15 cellular contexts compared by ENCODE assay signal in the genomic region with DNA sequence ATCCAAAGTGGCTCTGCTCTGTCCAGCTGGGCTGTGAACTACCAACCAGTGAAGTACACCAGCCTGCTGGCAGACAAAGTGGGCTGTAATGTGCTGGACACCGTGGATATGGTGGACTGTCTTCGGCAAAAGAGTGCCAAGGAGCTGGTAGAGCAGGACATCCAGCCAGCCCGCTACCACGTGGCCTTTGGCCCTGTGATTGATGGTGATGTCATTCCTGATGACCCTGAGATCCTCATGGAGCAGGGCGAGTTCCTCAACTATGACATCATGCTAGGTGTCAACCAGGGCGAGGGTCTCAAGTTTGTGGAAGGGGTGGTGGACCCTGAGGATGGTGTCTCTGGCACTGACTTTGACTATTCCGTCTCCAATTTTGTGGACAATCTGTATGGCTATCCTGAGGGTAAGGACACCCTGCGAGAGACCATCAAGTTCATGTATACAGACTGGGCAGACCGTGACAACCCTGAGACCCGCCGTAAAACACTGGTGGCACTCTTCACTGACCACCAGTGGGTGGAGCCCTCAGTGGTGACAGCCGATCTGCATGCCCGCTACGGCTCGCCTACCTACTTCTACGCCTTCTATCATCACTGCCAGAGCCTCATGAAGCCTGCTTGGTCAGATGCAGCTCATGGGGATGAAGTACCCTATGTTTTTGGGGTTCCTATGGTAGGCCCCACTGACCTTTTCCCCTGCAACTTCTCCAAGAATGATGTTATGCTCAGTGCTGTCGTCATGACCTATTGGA. TPM values are rescaled to one million over a fixed set of nuclear protein-coding genes. Genes with fewer than 3 reads are reported as not detected.
DNase-seq lines count a peak whose midpoint lies in the region; ATAC-seq, FAIRE-seq and TF ChIP-seq lines count a peak whose summit lies in the region.
"Had no signal": no experiment of that assay in that cellular context is flagged by ENCODE, and none has a peak within 500 bp of the region (broad histone marks: within the 10 kb centered on the region; RNA-seq: fewer than 3 reads in every experiment).

No MANE protein-coding gene starts in this region.

- H3K4me1 ChIP-seq in spleen = peaks cover 0 to 7% (median 0%) of the 10 kb centered on the region in 6 donors

- intact Hi-C loops in dorsolateral prefrontal cortex (cut with DNase I) (no loop called here), spleen (cut with DNase I; ENCODE audit: low total_unique reads) (no loop called here)

- H3K4me3 ChIP-seq in dorsolateral prefrontal cortex (no peak overlapping the region), spleen (no peak overlapping the region)
- H3K4me3 ChIP-seq: BLaER1 had no signal

- DNase-seq in GM12891 (ENCODE audit: insufficient read length, low spot score) (no peak), dorsolateral prefrontal cortex (no peak), spleen (peak; percentile 51), EL (no peak)
- no peak for DNase-seq in activated CD4-positive, CD25-positive, alpha-beta regulatory T cell treated with anti-CD3 and anti-CD28 coated beads, Interleukin-2, amount 50 U/mL, for 72 hours
- DNase-seq: 8988T; AML-193; CD4-positive, CD25-positive, alpha-beta regulatory T cell; DMS53 had no signal

- no peak for ATAC-seq in GM19023 (IDR thresholded peaks at IDR 0.05; ENCODE audit: unreplicated experiment)
- ATAC-seq: HCT116 had no signal

- WGBS in spleen, 5 donors = 83 to 97% (median 92%) methylated on average over 7 to 17 of the region's 17 CpGs

- H3K9me3 ChIP-seq in spleen = no peaks in the 10 kb centered on the region
- H3K9me3 ChIP-seq: BLaER1 had no signal

- H3K36me3 ChIP-seq in spleen = peaks cover 0 to 18% (median 0%) of the 10 kb centered on the region in 6 donors

- peak; percentile 9 for FAIRE-seq in GM12891 (lab: Jason Lieb, UNC)
- FAIRE-seq: H54 had no signal

- TF ChIP-seq POLR2A in GM12891 (IDR thresholded peaks at IDR 0.05; ENCODE audit: low read depth, low read length) (no peak), spleen (IDR thresholded peaks at IDR 0.05) (no peak)

- H3K27me3 ChIP-seq in dorsolateral prefrontal cortex (peaks cover 0 to 65% (median 14%) of the 10 kb centered on the region in 45 donors), spleen (replicated peaks in 1 of 7) (no peaks in the 10 kb centered on the region)

- TF ChIP-seq CTCF in dorsolateral prefrontal cortex (IDR thresholded peaks at IDR 0.05 in 54 of 56, conservative IDR thresholded peaks at IDR 0.05 in 2 of 56; ENCODE audit: low read depth in 1 of 56, partially characterized antibody in 56 of 56) (no peak), spleen (IDR thresholded peaks at IDR 0.05 in 8 of 11, conservative IDR thresholded peaks at IDR 0.05 in 3 of 11) (no peak)

- H3K27ac ChIP-seq in angular gyrus (ENCODE audit: low read depth, low read length) = peak overlapping the region; percentile 91
- peak overlapping the region in 58 of 59 donors; percentile 9 to 89 (median 76) for H3K27ac ChIP-seq in dorsolateral prefrontal cortex
- no peak overlapping the region for H3K27ac ChIP-seq in spleen

TF ChIP-seq in GM12891, 5 proteins besides CTCF, POLR2A, EP300 and RAD21:
- TF ChIP-seq POU2F2 (IDR thresholded peaks at IDR 0.05; ENCODE audit: low read depth, low read length) = no peak
- no peak for TF ChIP-seq TAF1 (IDR thresholded peaks at IDR 0.05; ENCODE audit: low read depth, low read length)
- TF ChIP-seq SPI1 (IDR thresholded peaks at IDR 0.05; ENCODE audit: low read depth, low read length) = no peak
- no peak for TF ChIP-seq PAX5 (IDR thresholded peaks at IDR 0.05; ENCODE audit: insufficient read depth, low read length, severe bottlenecking)
- TF ChIP-seq POLR2AphosphoS5 (IDR thresholded peaks at IDR 0.05; ENCODE audit: low read depth, low read length) = no peak

RNA-seq across cellular contexts. Expression of a gene that starts 22.6 kb away (rescaled TPM):
- polyA plus RNA-seq in GM12891 (2012; ENCODE audit: low read depth, missing spikeins) = 0.37 TPM
- 10 to 100 TPM; 39.2 to 90.6 (median 57.8) TPM for total RNA-seq in dorsolateral prefrontal cortex
- 1 to 10 TPM in 4 of 7 donors, under 1 TPM in 3; 0.66 to 2.5 (median 1.2) TPM for total RNA-seq in spleen
- polyA plus RNA-seq in spleen = under 1 TPM; 0.14 to 0.58 (median 0.48) TPM

RNA-seq across cellular contexts. Expression of a gene that starts 48.8 kb away (rescaled TPM):
- polyA plus RNA-seq in GM12891 (2012; ENCODE audit: low read depth, missing spikeins) = 21.0 TPM
- total RNA-seq in dorsolateral prefrontal cortex = 10 to 100 TPM; 29.6 to 65.9 (median 47.2) TPM
- total RNA-seq in spleen = 100 to 1,000 TPM in 3 of 7 donors, 10 to 100 TPM in 4; 90.0 to 151 (median 98.7) TPM
- 10 to 100 TPM in 1 of 3 donors, 1 to 10 TPM in 2; 5.2 to 15.6 (median 5.3) TPM for polyA plus RNA-seq in spleen

RNA-seq across cellular contexts. Expression of a gene that starts 55.8 kb away (rescaled TPM):
- polyA plus RNA-seq in GM12891 (2012; ENCODE audit: low read depth, missing spikeins) = not detected
- total RNA-seq in dorsolateral prefrontal cortex (100 to 1,000 TPM in 2 of 120 experiments, 10 to 100 TPM in 101, 1 to 10 TPM in 17; 2.2 to 150 (median 24.8) TPM), spleen (not detected)
- polyA plus RNA-seq in spleen = not detected
- total RNA-seq: CD4-positive, CD25-positive, alpha-beta regulatory T cell had no signal
- polyA plus RNA-seq: CD4-positive, CD25-positive, alpha-beta regulatory T cell had no signal

RNA-seq across cellular contexts. Expression of a gene that starts 55.8 kb away (rescaled TPM):
- polyA plus RNA-seq in GM12891 (2012; ENCODE audit: low read depth, missing spikeins) = 243 TPM
- total RNA-seq in dorsolateral prefrontal cortex (1 to 10 TPM in 78 of 120 experiments, under 1 TPM in 29, not detected in 13; 0.40 to 4.4 (median 1.5) TPM), spleen (100 to 1,000 TPM in 6 of 7 donors, 10 to 100 TPM in 1; 92.6 to 174 (median 127) TPM)
- polyA plus RNA-seq in spleen = 100 to 1,000 TPM in 2 of 3 donors, 10 to 100 TPM in 1; 89.8 to 155 (median 122) TPM
- total RNA-seq: HT-29 had no signal

Comparison
In these comparisons a context has a peak if more than half of its experiments do, and no peak if none do; other contexts are left out.
1. H3K27ac ChIP-seq: peak in angular gyrus (single experiment) and dorsolateral prefrontal cortex (58 of 59); none in spleen (0 of 8).
2. RNA of a gene that starts 22.6 kb away (total RNA-seq): 39.2 to 90.6 TPM in dorsolateral prefrontal cortex; 0.66 to 2.5 TPM in spleen; every median in the first group is over 10 times any median in the second.